Comparison of ENCODE assay signal across 16 cellular contexts in genomic region chr4:39235701-39236100, GRCh38.
DNase-seq lines count a peak whose midpoint lies in the region; FAIRE-seq and TF ChIP-seq lines count a peak whose summit lies in the region.
"Had no signal": no experiment of that assay in that cellular context is flagged by ENCODE, and none has a peak within 500 bp of the region (broad histone marks: within the 10 kb centered on the region; RNA-seq: fewer than 3 reads in every experiment).

No MANE protein-coding gene starts in this region.

- DNase-seq in EL (peak; percentile 3), fibroblast of pulmonary artery (ENCODE audit: low read depth) (peak; percentile 3), GM13977 (ENCODE audit: low spot score) (no peak), GF-D8 (lab: John Stamatoyannopoulos, UW) (no peak), DMS 273 treated with DMSO at 0.1 percent for 48 hours (lab: John Stamatoyannopoulos, UW) (no peak), NCI-H1092 (lab: John Stamatoyannopoulos, UW) (no peak)
- DNase-seq: AML-193; Caco-2; CD4-positive, alpha-beta T cell; DMS79 treated with DMSO at 0.1 percent for 48 hours; GDM1; H9; KBM-7 had no signal

- in situ Hi-C loops in GM13977 (cut with MboI; ENCODE audit: low pct_unique_long_range_greater_than_20kb, low sequenced_read_pairs, unreplicated experiment), result no loop called here

- peak; percentile 51 for FAIRE-seq in colon (lab: Jason Lieb, UNC)
- FAIRE-seq: GM19239, H1 had no signal

- no peak overlapping the region for H3K4me3 ChIP-seq in fibroblast of pulmonary artery (replicated peaks; ENCODE audit: low read depth, low read length)

- no peak for TF ChIP-seq CTCF in fibroblast of pulmonary artery (IDR thresholded peaks at IDR 0.05; ENCODE audit: low read length, missing control alignments)
- no peak for TF ChIP-seq CTCF in GM13977 (IDR thresholded peaks at IDR 0.05; ENCODE audit: extremely low read depth, insufficient read depth, missing control alignments)

Comparison
In these comparisons a context has a peak if more than half of its experiments do, and no peak if none do; other contexts are left out.
1. DNase-seq: peak in EL (single experiment) and fibroblast of pulmonary artery (single experiment); none in GM13977 (single experiment), GF-D8 (single experiment), DMS 273 treated with DMSO at 0.1 percent for 48 hours (single experiment) and NCI-H1092 (single experiment).